13 cellular contexts compared by ENCODE assay signal in genomic region chr5:172871982-172872381, GRCh38. TPM values are rescaled to one million over a fixed set of nuclear protein-coding genes. Genes with fewer than 3 reads are reported as not detected.
DNase-seq lines count a peak whose midpoint lies in the region; ATAC-seq and TF ChIP-seq lines count a peak whose summit lies in the region.
"Had no signal": no experiment of that assay in that cellular context is flagged by ENCODE, and none has a peak within 500 bp of the region (broad histone marks: within the 10 kb centered on the region; RNA-seq: fewer than 3 reads in every experiment).

No MANE protein-coding gene starts in this region.

- no peaks in the 10 kb centered on the region for H3K9me3 ChIP-seq in cardiac muscle cell (ENCODE audit: low read depth)
- H3K9me3 ChIP-seq in esophagus muscularis mucosa = no peaks in the 10 kb centered on the region
- no peaks in the 10 kb centered on the region for H3K9me3 ChIP-seq in ovary
- H3K9me3 ChIP-seq in uterus = no peaks in the 10 kb centered on the region
- H3K9me3 ChIP-seq in CD8-positive, alpha-beta T cell (ENCODE audit: low read length) = no peaks in the 10 kb centered on the region

- TF ChIP-seq CTCF in cardiac muscle cell (IDR thresholded peaks at IDR 0.05; ENCODE audit: low read depth, low read length) (no peak), esophagus muscularis mucosa (IDR thresholded peaks at IDR 0.05) (no peak), ovary (IDR thresholded peaks at IDR 0.05) (no peak), uterus (IDR thresholded peaks at IDR 0.05) (no peak)
- TF ChIP-seq CTCF in CD8-positive, alpha-beta T cell (IDR thresholded peaks at IDR 0.05) = no peak

- POLR2A ChIA-PET in CD8-positive, alpha-beta T cell (lab: Charles Lee) = no interaction called here

- no peaks in the 10 kb centered on the region for H3K27me3 Mint-ChIP-seq in CD8-positive, alpha-beta T cell (ENCODE audit: low read depth)
- H3K27me3 Mint-ChIP-seq: natural killer cell treated with Interleukin-12 subunit alpha and Interleukin-12 subunit beta and Interleukin-15 and Interleukin-18, amount 100 ng/mL, for 72 hours had no signal

- CTCF ChIA-PET in CD8-positive, alpha-beta T cell (lab: Charles Lee) = no interaction called here

- H3K9me3 Mint-ChIP-seq in CD8-positive, alpha-beta T cell = no peaks in the 10 kb centered on the region
- H3K9me3 Mint-ChIP-seq: natural killer cell treated with Interleukin-12 subunit alpha and Interleukin-12 subunit beta and Interleukin-15 and Interleukin-18, amount 100 ng/mL, for 72 hours had no signal

- TF ChIP-seq POLR2A in esophagus muscularis mucosa (IDR thresholded peaks at IDR 0.05; ENCODE audit: low read depth) = no peak
- no peak for TF ChIP-seq POLR2A in ovary (IDR thresholded peaks at IDR 0.05)
- no peak for TF ChIP-seq POLR2A in uterus (IDR thresholded peaks at IDR 0.05)

- DNase-seq in cardiac muscle cell (ENCODE audit: low read depth in 1 of 2, low spot score in 1 of 2) (no peak), left cardiac atrium (no peak), esophagus muscularis mucosa (ENCODE audit: extremely low spot score) (no peak), ovary (peak in 1 of 5 donors; percentile 43), uterus (no peak), MV-4-11 (lab: John Stamatoyannopoulos, UW) (no peak), NOMO-1 (lab: John Stamatoyannopoulos, UW; ENCODE audit: unreplicated experiment in 2 of 2) (no peak)
- no peak for DNase-seq in CD8-positive, alpha-beta T cell
- DNase-seq: DMS79 treated with DMSO at 0.1 percent for 48 hours; NCI-H1436; NK-92 treated with Interleukin-12 subunit alpha and Interleukin-12 subunit beta, amount 100 ng/mL, for 24 hours; stimulated activated CD4-positive, alpha-beta T cell treated with anti-CD3 and anti-CD28 coated beads, Interleukin-2, amount 100 ng/mL, for 24 hours had no signal

- no peak overlapping the region for H3K4me3 Mint-ChIP-seq in CD8-positive, alpha-beta T cell
- H3K4me3 Mint-ChIP-seq: natural killer cell treated with Interleukin-12 subunit alpha and Interleukin-12 subunit beta and Interleukin-15 and Interleukin-18, amount 100 ng/mL, for 72 hours had no signal

- intact Hi-C loops in left cardiac atrium (cut with DNase I) = no loop called here
- intact Hi-C loops in esophagus muscularis mucosa (cut with DNase I) = no loop called here
- intact Hi-C loops in ovary (cut with DNase I) = loop anchor here in 1 of 4 donors (2.0 kb wide), 2 partner anchors 29 to 101 kb away; partner anchors contain the start of gene DUSP1
- intact Hi-C loops in uterus (cut with DNase I; ENCODE audit: low total_unique reads) = no loop called here
- intact Hi-C loops in CD8-positive, alpha-beta T cell (cut with DNase I, micrococcal nuclease) = no loop called here

- H3K4me1 Mint-ChIP-seq in CD8-positive, alpha-beta T cell (ENCODE audit: low read depth) = peaks cover 40% of the 10 kb centered on the region

- H3K36me3 ChIP-seq in cardiac muscle cell = no peaks in the 10 kb centered on the region
- H3K36me3 ChIP-seq in esophagus muscularis mucosa = no peaks in the 10 kb centered on the region
- H3K36me3 ChIP-seq in ovary = no peaks in the 10 kb centered on the region
- no peaks in the 10 kb centered on the region for H3K36me3 ChIP-seq in uterus
- no peaks in the 10 kb centered on the region for H3K36me3 ChIP-seq in CD8-positive, alpha-beta T cell (ENCODE audit: insufficient read depth, low read length)

- H3K27ac ChIP-seq in cardiac muscle cell (peak overlapping the region; percentile 92), esophagus muscularis mucosa (replicated peaks in 1 of 4) (peak overlapping the region; percentile 95 to 97 (median 96)), ovary (peak overlapping the region; percentile 74 to 76), uterus (peak overlapping the region; percentile 89 to 94)
- H3K27ac ChIP-seq in CD8-positive, alpha-beta T cell (ENCODE audit: low read depth, low read length) = no peak overlapping the region

- H3K27me3 ChIP-seq in cardiac muscle cell = no peaks in the 10 kb centered on the region
- no peaks in the 10 kb centered on the region for H3K27me3 ChIP-seq in esophagus muscularis mucosa
- H3K27me3 ChIP-seq in ovary = no peaks in the 10 kb centered on the region
- no peaks in the 10 kb centered on the region for H3K27me3 ChIP-seq in uterus
- H3K27me3 ChIP-seq in CD8-positive, alpha-beta T cell (ENCODE audit: insufficient read depth, low read length) = no peaks in the 10 kb centered on the region

- H3K27ac Mint-ChIP-seq in CD8-positive, alpha-beta T cell = no peak overlapping the region
- H3K27ac Mint-ChIP-seq: natural killer cell treated with Interleukin-12 subunit alpha and Interleukin-12 subunit beta and Interleukin-15 and Interleukin-18, amount 100 ng/mL, for 72 hours had no signal

- 42% methylated on average over 4 of the region's 5 CpGs for whole genome bisulfite sequencing in esophagus muscularis mucosa
- WGBS in ovary, 3 donors = 42 to 50% (median 46%) methylated on average over 5 of the region's 5 CpGs

- peaks cover 7% of the 10 kb centered on the region for H3K36me3 Mint-ChIP-seq in CD8-positive, alpha-beta T cell
- H3K36me3 Mint-ChIP-seq: natural killer cell treated with Interleukin-12 subunit alpha and Interleukin-12 subunit beta and Interleukin-15 and Interleukin-18, amount 100 ng/mL, for 72 hours had no signal

- ATAC-seq in left cardiac atrium = no peak
- no peak for ATAC-seq in CD8-positive, alpha-beta T cell
- ATAC-seq: natural killer cell treated with Interleukin-12 subunit alpha and Interleukin-12 subunit beta and Interleukin-15 and Interleukin-18, amount 100 ng/mL, for 72 hours had no signal

- TF ChIP-seq EP300 in esophagus muscularis mucosa (IDR thresholded peaks at IDR 0.05) (no peak), ovary (IDR thresholded peaks at IDR 0.05) (no peak)

- H3K4me3 ChIP-seq in cardiac muscle cell = no peak overlapping the region
- H3K4me3 ChIP-seq in esophagus muscularis mucosa = no peak overlapping the region
- H3K4me3 ChIP-seq in ovary = no peak overlapping the region
- no peak overlapping the region for H3K4me3 ChIP-seq in uterus
- no peak overlapping the region for H3K4me3 ChIP-seq in CD8-positive, alpha-beta T cell (ENCODE audit: low read depth, low read length)

- H3K4me1 ChIP-seq in cardiac muscle cell (ENCODE audit: low read depth) (peaks cover 40% of the 10 kb centered on the region), esophagus muscularis mucosa (peaks cover 73 to 95% (median 93%) of the 10 kb centered on the region in 4 donors), ovary (ENCODE audit: insufficient read depth) (peaks cover 41% of the 10 kb centered on the region), uterus (peaks cover 32 to 39% of the 10 kb centered on the region in 2 donors)
- H3K4me1 ChIP-seq in CD8-positive, alpha-beta T cell (ENCODE audit: insufficient read depth, low read length) = peaks cover 12% of the 10 kb centered on the region

RNA-seq across cellular contexts. Expression of gene ERGIC1, which starts 37.9 kb away (rescaled TPM):
- total RNA-seq in cardiac muscle cell (77.3 and 85.1 TPM in 2 replicates), left cardiac atrium (10 to 100 TPM; 77.3 to 90.8 TPM), esophagus muscularis mucosa (100 to 1,000 TPM; 105 to 161 (median 145) TPM), ovary (100 to 1,000 TPM in 2 of 7 donors, 10 to 100 TPM in 5; 41.7 to 132 (median 92.3) TPM), uterus (100 to 1,000 TPM in 1 of 4 donors, 10 to 100 TPM in 3; 34.8 to 130 (median 67.7) TPM)
- polyA plus RNA-seq in cardiac muscle cell (15.4 and 22.2 TPM in 2 replicates), ovary (100 to 1,000 TPM in 1 of 2 donors, 10 to 100 TPM in 1; 76.4 to 147 TPM)
- 10 to 100 TPM; 61.0 to 61.2 TPM for total RNA-seq in CD8-positive, alpha-beta T cell
